In the genomic region with DNA sequence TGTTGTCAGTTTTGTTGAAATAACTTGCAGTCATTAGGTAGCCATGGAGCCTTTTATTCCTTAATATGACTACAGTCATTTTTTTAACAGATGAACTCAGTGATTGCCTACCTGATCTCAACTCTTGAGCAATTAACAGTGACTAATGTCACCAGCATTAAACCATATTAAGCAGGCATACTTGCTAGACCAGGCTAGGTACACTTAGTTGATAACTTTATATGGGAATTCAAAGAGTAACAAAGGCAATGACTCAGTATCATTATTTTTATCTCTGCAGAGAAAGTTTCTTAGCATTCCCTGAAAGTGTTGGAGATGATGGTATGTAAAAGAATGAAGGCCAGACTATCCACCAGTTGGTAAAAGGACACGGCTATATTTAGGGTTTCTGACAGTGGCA, we compare ENCODE assay signal across 24 cellular contexts. TPM values are rescaled to one million over a fixed set of nuclear protein-coding genes. Genes with fewer than 3 reads are reported as not detected.
DNase-seq lines count a peak whose midpoint lies in the region; ATAC-seq and TF ChIP-seq lines count a peak whose summit lies in the region.
"Had no signal": no experiment of that assay in that cellular context is flagged by ENCODE, and none has a peak within 500 bp of the region (broad histone marks: within the 10 kb centered on the region; RNA-seq: fewer than 3 reads in every experiment).

C4orf54 (minus strand) TSS at position 28 of the 400 bp plus-strand sequence. CDS start 3,180 bp downstream, outside the sequence.

- peaks cover 2% of the 10 kb centered on the region for H3K27me3 ChIP-seq in kidney epithelial cell (ENCODE audit: control insufficient read depth, insufficient read depth, low read length)
- no peaks in the 10 kb centered on the region for H3K27me3 ChIP-seq in gastrocnemius medialis
- H3K27me3 ChIP-seq: right lobe of liver, transverse colon had no signal

- H3K4me1 ChIP-seq in gastrocnemius medialis, result peaks cover 42 to 48% of the 10 kb centered on the region in 2 donors
- H3K4me1 ChIP-seq: right lobe of liver had no signal

- TF ChIP-seq POLR2A in gastrocnemius medialis (IDR thresholded peaks at IDR 0.05), result no peak

- intact Hi-C loops in gastrocnemius medialis (cut with DNase I; ENCODE audit: low total_unique reads), result loop anchor here (2.0 to 10.0 kb wide), 6 partner anchors 19 to 723 kb away; partner anchors contain the start of gene H2AZ1

- no peak within 1 kb of the TSS for H3K27ac Mint-ChIP-seq in activated T-cell treated with anti-CD3 and anti-CD28 coated beads, Interleukin-2, amount 50 U/mL, for 72 hours
- H3K27ac Mint-ChIP-seq: activated B cell treated with CpG ODN at 0.5 μM for 24 hours; activated CD4-positive, alpha-beta memory T cell treated with anti-CD3 and anti-CD28 coated beads for 36 hours; activated naive CD8-positive, alpha-beta T cell; CD4-positive, CD25-positive, alpha-beta regulatory T cell; naive thymus-derived CD4-positive, alpha-beta T cell; stimulated activated naive CD8-positive, alpha-beta T cell treated with anti-CD3 and anti-CD28 coated beads, Interleukin-15, amount 100 ng/mL, for 72 hours had no signal

- no peaks in the 10 kb centered on the region for H3K4me1 Mint-ChIP-seq in activated T-cell treated with anti-CD3 and anti-CD28 coated beads, Interleukin-2, amount 50 U/mL, for 72 hours (ENCODE audit: low read depth)
- H3K4me1 Mint-ChIP-seq: activated B cell treated with CpG ODN at 0.5 μM for 24 hours; CD4-positive, CD25-positive, alpha-beta regulatory T cell; naive thymus-derived CD4-positive, alpha-beta T cell; stimulated activated naive CD8-positive, alpha-beta T cell treated with anti-CD3 and anti-CD28 coated beads, Interleukin-15, amount 100 ng/mL, for 72 hours had no signal

- peak; percentile 48 to 56 for ATAC-seq in gastrocnemius medialis
- ATAC-seq in activated T-cell treated with anti-CD3 and anti-CD28 coated beads, Interleukin-2, amount 50 U/mL, for 72 hours (replicated peaks in 1 of 2), result no peak
- no peak for ATAC-seq in GM18868 (IDR thresholded peaks at IDR 0.05; ENCODE audit: unreplicated experiment)
- ATAC-seq: naive thymus-derived CD4-positive, alpha-beta T cell; right lobe of liver; stimulated activated naive CD8-positive, alpha-beta T cell treated with anti-CD3 and anti-CD28 coated beads, Interleukin-15, amount 100 ng/mL, for 72 hours had no signal

- in situ Hi-C loops in gastrocnemius medialis (cut with MboI; ENCODE audit: low sequenced_read_pairs in 4 of 4), result loop anchor here in 2 of 4 donors (10.0 kb wide), 2 partner anchors 93 to 147 kb away; partner anchors contain the start of gene TRMT10A (in 2 of the 2)

- H3K4me3 ChIP-seq in kidney epithelial cell (ENCODE audit: low read depth, low read length) (no peak within 1 kb of the TSS), gastrocnemius medialis (peak within 1 kb of the TSS in 1 of 4 donors; percentile 13)
- H3K4me3 ChIP-seq: right lobe of liver, transverse colon had no signal

- no peaks in the 10 kb centered on the region for H3K36me3 ChIP-seq in kidney epithelial cell (ENCODE audit: control insufficient read depth, insufficient read depth, low read length)
- H3K36me3 ChIP-seq in gastrocnemius medialis, result no peaks in the 10 kb centered on the region
- H3K36me3 ChIP-seq: right lobe of liver, transverse colon had no signal

- H3K36me3 Mint-ChIP-seq in activated T-cell treated with anti-CD3 and anti-CD28 coated beads, Interleukin-2, amount 50 U/mL, for 72 hours (ENCODE audit: insufficient read depth in 2 of 2), result no peaks in the 10 kb centered on the region
- H3K36me3 Mint-ChIP-seq: activated CD4-positive, alpha-beta memory T cell treated with anti-CD3 and anti-CD28 coated beads for 36 hours; activated naive CD8-positive, alpha-beta T cell; CD4-positive, CD25-positive, alpha-beta regulatory T cell; naive thymus-derived CD4-positive, alpha-beta T cell had no signal

- H3K9me3 ChIP-seq in gastrocnemius medialis, result no peaks in the 10 kb centered on the region
- H3K9me3 ChIP-seq: right lobe of liver, transverse colon had no signal

- peaks cover 9% of the 10 kb centered on the region for H3K27me3 Mint-ChIP-seq in activated T-cell treated with anti-CD3 and anti-CD28 coated beads, Interleukin-2, amount 50 U/mL, for 72 hours (ENCODE audit: low read depth)

- no peaks in the 10 kb centered on the region for H3K9me3 Mint-ChIP-seq in activated T-cell treated with anti-CD3 and anti-CD28 coated beads, Interleukin-2, amount 50 U/mL, for 72 hours
- H3K9me3 Mint-ChIP-seq: activated B cell treated with CpG ODN at 0.5 μM for 24 hours; activated CD4-positive, alpha-beta memory T cell treated with anti-CD3 and anti-CD28 coated beads for 36 hours; stimulated activated naive CD8-positive, alpha-beta T cell treated with anti-CD3 and anti-CD28 coated beads, Interleukin-15, amount 100 ng/mL, for 72 hours had no signal

- H3K4me3 Mint-ChIP-seq in activated T-cell treated with anti-CD3 and anti-CD28 coated beads, Interleukin-2, amount 50 U/mL, for 72 hours, result no peak within 1 kb of the TSS
- H3K4me3 Mint-ChIP-seq: activated B cell treated with CpG ODN at 0.5 μM for 24 hours; activated CD4-positive, alpha-beta memory T cell treated with anti-CD3 and anti-CD28 coated beads for 36 hours; activated naive CD8-positive, alpha-beta T cell; CD4-positive, CD25-positive, alpha-beta regulatory T cell; naive thymus-derived CD4-positive, alpha-beta T cell; stimulated activated naive CD8-positive, alpha-beta T cell treated with anti-CD3 and anti-CD28 coated beads, Interleukin-15, amount 100 ng/mL, for 72 hours had no signal

- DNase-seq in NCI-H226 (peak; percentile 22), astrocyte of the hippocampus (ENCODE audit: low read depth, low spot score) (peak; percentile 25), kidney epithelial cell (ENCODE audit: low read depth) (peak; percentile 12), gastrocnemius medialis (no peak), cerebellar nuclear complex (lab: John Stamatoyannopoulos, UW) (no peak)
- no peak for DNase-seq in activated T-cell treated with anti-CD3 and anti-CD28 coated beads, Interleukin-2, amount 50 U/mL, for 72 hours
- DNase-seq: activated B cell treated with CpG ODN at 0.5 μM for 24 hours; activated CD4-positive, alpha-beta memory T cell treated with anti-CD3 and anti-CD28 coated beads for 36 hours; activated CD8-positive, alpha-beta memory T cell treated with anti-CD3 and anti-CD28 coated beads, Interleukin-2, amount 50 U/mL, for 48 hours; CD4-positive, CD25-positive, alpha-beta regulatory T cell; effector CD8-positive, alpha-beta T cell; IMR-90; naive thymus-derived CD4-positive, alpha-beta T cell; NCI-H1105; NCI-H2029; NCI-H2227 treated with DMSO at 0.1 percent for 48 hours; NCI-H748 treated with DMSO at 0.1 percent for 48 hours; right lobe of liver; stimulated activated naive CD8-positive, alpha-beta T cell treated with anti-CD3 and anti-CD28 coated beads, Interleukin-15, amount 100 ng/mL, for 72 hours; transverse colon had no signal

- TF ChIP-seq CTCF in kidney epithelial cell (IDR thresholded peaks at IDR 0.05; ENCODE audit: insufficient read depth, low read length, poor library complexity, severe bottlenecking), result no peak
- no peak for TF ChIP-seq CTCF in gastrocnemius medialis (IDR thresholded peaks at IDR 0.05 in 4 of 5, conservative IDR thresholded peaks at IDR 0.05 in 1 of 5)

- peak within 1 kb of the TSS; percentile 94 to 99 (median 98) for H3K27ac ChIP-seq in gastrocnemius medialis
- H3K27ac ChIP-seq: right lobe of liver, transverse colon had no signal

RNA-seq across cellular contexts. Expression of gene C4orf54, which starts in this region (rescaled TPM):
- not detected in 2 replicates for total RNA-seq in kidney epithelial cell
- 10 to 100 TPM; 30.6 to 68.3 (median 43.6) TPM for total RNA-seq in gastrocnemius medialis
- not detected for total RNA-seq in activated T-cell treated with anti-CD3 and anti-CD28 coated beads, Interleukin-2, amount 50 U/mL, for 72 hours
- total RNA-seq: activated B cell treated with CpG ODN at 0.5 μM for 24 hours; activated CD4-positive, alpha-beta memory T cell treated with anti-CD3 and anti-CD28 coated beads for 36 hours; CD4-positive, CD25-positive, alpha-beta regulatory T cell; IMR-90; mesenteric fat pad; naive thymus-derived CD4-positive, alpha-beta T cell; osteocyte; transverse colon had no signal

Comparison
In these comparisons a context has a peak if more than half of its experiments do, and no peak if none do; other contexts are left out.
1. RNA of gene C4orf54 (total RNA-seq): 30.6 to 68.3 TPM in gastrocnemius medialis; not detected in kidney epithelial cell and not detected in activated T-cell treated with anti-CD3 and anti-CD28 coated beads, Interleukin-2, amount 50 U/mL, for 72 hours; every median in the first group is over 10 times any median in the second.
2. Peak in DNase-seq in kidney epithelial cell; RNA of the gene not detected or under 1 TPM.
3. DNase-seq: peak in NCI-H226 (single experiment) and astrocyte of the hippocampus (single experiment); none in gastrocnemius medialis (0 of 2), activated T-cell treated with anti-CD3 and anti-CD28 coated beads, Interleukin-2, amount 50 U/mL, for 72 hours (0 of 2) and cerebellar nuclear complex (0 of 2).
4. ATAC-seq: peak in gastrocnemius medialis (2 of 2); none in activated T-cell treated with anti-CD3 and anti-CD28 coated beads, Interleukin-2, amount 50 U/mL, for 72 hours (0 of 2) and GM18868 (single experiment).